8 cellular contexts compared by ENCODE assay signal in genomic region chr19:48362716-48363499, GRCh38. TPM values are rescaled to one million over a fixed set of nuclear protein-coding genes. Genes with fewer than 3 reads are reported as not detected.
DNase-seq lines count a peak whose midpoint lies in the region; ATAC-seq and TF ChIP-seq lines count a peak whose summit lies in the region.

No MANE protein-coding gene starts in this region.

- no peaks in the 10 kb centered on the region for H3K27me3 ChIP-seq in DOHH2 (ENCODE audit: control insufficient read depth, low read length)
- H3K27me3 ChIP-seq in Loucy (ENCODE audit: insufficient read depth, low read length, poor library complexity, severe bottlenecking): no peaks in the 10 kb centered on the region

- ATAC-seq in natural killer cell: peak; percentile 63 to 71 (median 64)

- H3K4me3 ChIP-seq in DOHH2 (ENCODE audit: low read length) (peak overlapping the region; percentile 90), Loucy (ENCODE audit: low read length, poor library complexity, severe bottlenecking) (peak overlapping the region; percentile 90), fibroblast of pulmonary artery (replicated peaks; ENCODE audit: low read depth, low read length) (peak overlapping the region; percentile 63)

- H3K27me3 Mint-ChIP-seq in natural killer cell (ENCODE audit: low read depth in 2 of 2): no peaks in the 10 kb centered on the region

- H3K9me3 ChIP-seq in DOHH2 (ENCODE audit: control insufficient read depth, insufficient read depth, low read length) (no peaks in the 10 kb centered on the region), Loucy (ENCODE audit: insufficient read depth, low read depth, low read length) (no peaks in the 10 kb centered on the region)

- H4K20me1 ChIP-seq in DOHH2 (ENCODE audit: control insufficient read depth, insufficient read depth, low read depth, low read length) (no peaks in the 10 kb centered on the region), Loucy (ENCODE audit: insufficient read depth, low read length, poor library complexity, severe bottlenecking) (no peaks in the 10 kb centered on the region)

- H3K36me3 ChIP-seq in DOHH2 (ENCODE audit: control insufficient read depth, low read length): peaks cover 6% of the 10 kb centered on the region; the same call in 1 of the 2 replicates
- H3K36me3 ChIP-seq in Loucy (ENCODE audit: insufficient read depth, low read length): no peaks in the 10 kb centered on the region

- peak overlapping the region; percentile 90 to 99 for H3K27ac Mint-ChIP-seq in natural killer cell

- DNase-seq in H4 (ENCODE audit: low spot score) (peak; percentile 97), SHP77 (lab: John Stamatoyannopoulos, UW) (peak; percentile 95 to 98), fibroblast of pulmonary artery (ENCODE audit: low read depth) (peak; percentile 94), natural killer cell (peak; percentile 79)
- DNase-seq in activated effector memory CD4-positive, alpha-beta T cell treated with anti-CD3 and anti-CD28 coated beads, Interleukin-2, amount 50 U/mL, for 16 hours: peak; percentile 96
- peak; percentile 80 to 89 (median 84) for DNase-seq in stimulated activated naive CD4-positive, alpha-beta T cell (lab: John Stamatoyannopoulos, UW)

- H3K9me3 Mint-ChIP-seq in natural killer cell: no peaks in the 10 kb centered on the region

- H3K4me1 ChIP-seq in DOHH2 (ENCODE audit: control insufficient read depth, low read length) (peaks cover 17% of the 10 kb centered on the region), Loucy (ENCODE audit: insufficient read depth, low read length, poor library complexity, severe bottlenecking) (peaks cover 13% of the 10 kb centered on the region)

- H3K4me1 Mint-ChIP-seq in natural killer cell: peaks cover 14 to 23% of the 10 kb centered on the region in 2 donors

- no peaks in the 10 kb centered on the region for H3K9me2 ChIP-seq in DOHH2 (replicated peaks; ENCODE audit: control insufficient read depth, low read length)
- H3K9me2 ChIP-seq in Loucy (replicated peaks; ENCODE audit: low read depth, low read length): no peaks in the 10 kb centered on the region

- H3K9ac ChIP-seq in Loucy (ENCODE audit: low read depth, low read length, poor library complexity, severe bottlenecking): peak overlapping the region; percentile 99

- H3K27ac ChIP-seq in DOHH2 (ENCODE audit: low read depth, low read length): peak overlapping the region; percentile 75

- intact Hi-C loops in natural killer cell (cut with micrococcal nuclease): loop anchor here (1.0 to 5.0 kb wide), 3 partner anchors 30 to 56 kb away; a partner anchor contains a TSS

- no peaks in the 10 kb centered on the region for H3K36me3 Mint-ChIP-seq in natural killer cell

- H3F3A ChIP-seq in DOHH2 (ENCODE audit: control insufficient read depth, insufficient read depth): no peaks in the 10 kb centered on the region
- no peaks in the 10 kb centered on the region for H3F3A ChIP-seq in Loucy (ENCODE audit: low read depth)

- peak overlapping the region; percentile 77 for H2AFZ ChIP-seq in Loucy (ENCODE audit: low read length)

- H3K79me2 ChIP-seq in DOHH2 (ENCODE audit: control insufficient read depth, low read length) (no peaks in the 10 kb centered on the region), Loucy (ENCODE audit: insufficient read depth, low read length) (peaks cover 4% of the 10 kb centered on the region; the same call in 1 of the 2 replicates)

- H3K4me3 Mint-ChIP-seq in natural killer cell: peak overlapping the region; percentile 90

- peak overlapping the region; percentile 93 for H3K4me2 ChIP-seq in DOHH2 (ENCODE audit: low read length)
- H3K4me2 ChIP-seq in Loucy (ENCODE audit: low read depth, low read length, poor library complexity, severe bottlenecking): peak overlapping the region; percentile 93

- no peak for TF ChIP-seq CTCF in DOHH2 (IDR thresholded peaks at IDR 0.05; ENCODE audit: low read depth, low read length, poor library complexity, severe bottlenecking)
- TF ChIP-seq CTCF in Loucy (conservative IDR thresholded peaks at IDR 0.05; ENCODE audit: low read length): no peak
- no peak for TF ChIP-seq CTCF in fibroblast of pulmonary artery (IDR thresholded peaks at IDR 0.05; ENCODE audit: low read length, missing control alignments)
- no peak for TF ChIP-seq CTCF in natural killer cell (IDR thresholded peaks at IDR 0.05)

RNA-seq across cellular contexts. Expression of gene TMEM143, which starts 0.8 kb away (rescaled TPM):
- 3.3 and 3.6 TPM in 2 replicates for total RNA-seq in H4 (2014; rRNA removed; shearing (Covaris generic))
- total RNA-seq in natural killer cell: 10 to 100 TPM; 10.2 to 12.3 (median 11.1) TPM

RNA-seq across cellular contexts. Expression of gene SYNGR4, which starts 1.3 kb away (rescaled TPM):
- total RNA-seq in H4 (2014; rRNA removed; shearing (Covaris generic)): 0.35 TPM in 1 of 2 replicates, not detected in the other
- not detected for total RNA-seq in natural killer cell

RNA-seq across cellular contexts. Expression of gene KDELR1, which starts 28.4 kb away (rescaled TPM):
- 127 and 219 TPM in 2 replicates for total RNA-seq in H4 (2014; rRNA removed; shearing (Covaris generic))
- 10 to 100 TPM; 41.5 to 47.5 (median 46.0) TPM for total RNA-seq in natural killer cell

RNA-seq across cellular contexts. Expression of gene GRIN2D, which starts 30.6 kb away (rescaled TPM):
- total RNA-seq in H4 (2014; rRNA removed; shearing (Covaris generic)): not detected in 2 replicates
- total RNA-seq in natural killer cell: under 1 TPM; 0.05 to 0.28 (median 0.07) TPM

RNA-seq across cellular contexts. Expression of gene EMP3, which starts 37.6 kb away (rescaled TPM):
- 80.2 and 150 TPM in 2 replicates for total RNA-seq in H4 (2014; rRNA removed; shearing (Covaris generic))
- 100 to 1,000 TPM; 284 to 342 (median 334) TPM for total RNA-seq in natural killer cell

Comparison
In these comparisons a context has a peak if more than half of its experiments do, and no peak if none do; other contexts are left out.
1. Peak in every context shown above with its lines: DNase-seq, ATAC-seq, H3K4me3 ChIP-seq and H3K27ac ChIP-seq.